Comparison of ENCODE assay signal across 8 cellular contexts in genomic region chr2:66576381-66577330, GRCh38.
A peak's percentile ranks its signal among the peaks of the same experiment; 100 is the strongest.
DNase-seq lines count a peak whose midpoint lies in the region; ATAC-seq and TF ChIP-seq lines count a peak whose summit lies in the region.

No MANE protein-coding gene starts in this region.

- H3K27me3 ChIP-seq in endocrine pancreas (ENCODE audit: control insufficient read depth, insufficient read depth, low read length) (peaks cover 2% of the 10 kb centered on the region), mucosa of stomach (ENCODE audit: control insufficient read depth, insufficient read depth, low read length) (peaks cover 20% of the 10 kb centered on the region)
- peaks cover 18% of the 10 kb centered on the region for H3K27me3 ChIP-seq in CD8-positive, alpha-beta T cell (ENCODE audit: insufficient read depth, low read length)

- H3K4me1 ChIP-seq in endocrine pancreas (ENCODE audit: control insufficient read depth, insufficient read depth, low read length), result peaks cover 7% of the 10 kb centered on the region
- peaks cover 33% of the 10 kb centered on the region for H3K4me1 ChIP-seq in mucosa of stomach (ENCODE audit: control insufficient read depth, insufficient read depth, low read length)
- H3K4me1 ChIP-seq in CD8-positive, alpha-beta T cell (ENCODE audit: insufficient read depth, low read length), result peaks cover 5% of the 10 kb centered on the region

- H3K36me3 Mint-ChIP-seq in activated CD8-positive, alpha-beta T cell treated with anti-CD3 and anti-CD28 coated beads, Interleukin-2, amount 10 ng/mL, durations not matched to agents 7 days and 5 days (ENCODE audit: low read depth), result no peaks in the 10 kb centered on the region
- no peaks in the 10 kb centered on the region for H3K36me3 Mint-ChIP-seq in CD8-positive, alpha-beta T cell

- no peaks in the 10 kb centered on the region for H3K9me3 Mint-ChIP-seq in activated CD8-positive, alpha-beta T cell treated with anti-CD3 and anti-CD28 coated beads, Interleukin-2, amount 10 ng/mL, durations not matched to agents 7 days and 5 days (ENCODE audit: insufficient read depth)
- peaks cover 3% of the 10 kb centered on the region for H3K9me3 Mint-ChIP-seq in CD8-positive, alpha-beta T cell

- peak overlapping the region; percentile 69 for H3K9ac ChIP-seq in endocrine pancreas (ENCODE audit: control insufficient read depth, insufficient read depth, low read length)
- peak overlapping the region; percentile 90 for H3K9ac ChIP-seq in mucosa of stomach (ENCODE audit: low read length)

- H3K27ac ChIP-seq in CD8-positive, alpha-beta T cell (ENCODE audit: low read depth, low read length), result no peak overlapping the region

- H3K4me3 ChIP-seq in endocrine pancreas (ENCODE audit: control insufficient read depth, insufficient read depth, low read length) (peak overlapping the region; percentile 62), mucosa of stomach (ENCODE audit: low read length) (peak overlapping the region; percentile 92)
- no peak overlapping the region for H3K4me3 ChIP-seq in CD8-positive, alpha-beta T cell (ENCODE audit: low read depth, low read length)

- H3K4me3 Mint-ChIP-seq in activated CD8-positive, alpha-beta T cell treated with anti-CD3 and anti-CD28 coated beads, Interleukin-2, amount 10 ng/mL, durations not matched to agents 7 days and 5 days, result no peak overlapping the region
- no peak overlapping the region for H3K4me3 Mint-ChIP-seq in CD8-positive, alpha-beta T cell

- H3K9me3 ChIP-seq in endocrine pancreas (ENCODE audit: control insufficient read depth, low read length), result no peaks in the 10 kb centered on the region
- H3K9me3 ChIP-seq in mucosa of stomach (ENCODE audit: control insufficient read depth, low read length), result no peaks in the 10 kb centered on the region
- H3K9me3 ChIP-seq in CD8-positive, alpha-beta T cell (ENCODE audit: low read length), result no peaks in the 10 kb centered on the region

- peak; percentile 38 for ATAC-seq in Right ventricle myocardium inferior
- no peak for ATAC-seq in activated CD8-positive, alpha-beta T cell treated with anti-CD3 and anti-CD28 coated beads, Interleukin-2, amount 10 ng/mL, durations not matched to agents 7 days and 5 days
- no peak for ATAC-seq in CD8-positive, alpha-beta T cell
- no peak for ATAC-seq in HG02870 (IDR thresholded peaks at IDR 0.05; ENCODE audit: unreplicated experiment)

- POLR2A ChIA-PET in activated CD8-positive, alpha-beta T cell treated with anti-CD3 and anti-CD28 coated beads, Interleukin-2, amount 10 ng/mL, durations not matched to agents 7 days and 5 days (lab: Charles Lee), result no interaction called here
- POLR2A ChIA-PET in CD8-positive, alpha-beta T cell (lab: Charles Lee), result no interaction called here

- no peak for TF ChIP-seq CTCF in CD8-positive, alpha-beta T cell (IDR thresholded peaks at IDR 0.05)

- intact Hi-C loops in Right ventricle myocardium inferior (cut with DNase I), result loop anchor here (5.0 to 10.0 kb wide), 4 partner anchors 852 to 1266 kb away; no protein-coding TSS in a partner anchor
- intact Hi-C loops in cardiac septum (cut with DNase I), result loop anchor here (2.0 to 5.0 kb wide), 4 partner anchors 79 to 1074 kb away; partner anchors contain the start of gene MEIS1
- intact Hi-C loops in CD8-positive, alpha-beta T cell (cut with DNase I, micrococcal nuclease), result no loop called here

- H3K27ac Mint-ChIP-seq in activated CD8-positive, alpha-beta T cell treated with anti-CD3 and anti-CD28 coated beads, Interleukin-2, amount 10 ng/mL, durations not matched to agents 7 days and 5 days, result no peak overlapping the region
- no peak overlapping the region for H3K27ac Mint-ChIP-seq in CD8-positive, alpha-beta T cell

- H3K36me3 ChIP-seq in endocrine pancreas (ENCODE audit: control insufficient read depth, insufficient read depth, low read length), result no peaks in the 10 kb centered on the region
- no peaks in the 10 kb centered on the region for H3K36me3 ChIP-seq in mucosa of stomach (ENCODE audit: control insufficient read depth, insufficient read depth, low read length)
- no peaks in the 10 kb centered on the region for H3K36me3 ChIP-seq in CD8-positive, alpha-beta T cell (ENCODE audit: insufficient read depth, low read length)

- peaks cover 4% of the 10 kb centered on the region for H3K4me1 Mint-ChIP-seq in activated CD8-positive, alpha-beta T cell treated with anti-CD3 and anti-CD28 coated beads, Interleukin-2, amount 10 ng/mL, durations not matched to agents 7 days and 5 days (ENCODE audit: low read depth)
- H3K4me1 Mint-ChIP-seq in CD8-positive, alpha-beta T cell (ENCODE audit: low read depth), result peaks cover 14% of the 10 kb centered on the region

- DNase-seq in Right ventricle myocardium inferior (ENCODE audit: missing footprints), result no peak
- no peak for DNase-seq in cardiac septum (ENCODE audit: low spot score)
- no peak for DNase-seq in activated CD8-positive, alpha-beta T cell treated with anti-CD3 and anti-CD28 coated beads, Interleukin-2, amount 10 ng/mL, durations not matched to agents 7 days and 5 days
- no peak for DNase-seq in CD8-positive, alpha-beta T cell
- DNase-seq in RPMI8226, result no peak

- CTCF ChIA-PET in activated CD8-positive, alpha-beta T cell treated with anti-CD3 and anti-CD28 coated beads, Interleukin-2, amount 10 ng/mL, durations not matched to agents 7 days and 5 days (lab: Charles Lee), result no interaction called here
- CTCF ChIA-PET in CD8-positive, alpha-beta T cell (lab: Charles Lee), result no interaction called here

- peaks cover 51% of the 10 kb centered on the region for H3K27me3 Mint-ChIP-seq in activated CD8-positive, alpha-beta T cell treated with anti-CD3 and anti-CD28 coated beads, Interleukin-2, amount 10 ng/mL, durations not matched to agents 7 days and 5 days (ENCODE audit: low read depth)
- peaks cover 56% of the 10 kb centered on the region for H3K27me3 Mint-ChIP-seq in CD8-positive, alpha-beta T cell (ENCODE audit: low read depth)

Comparison
In these comparisons a context has a peak if more than half of its experiments do, and no peak if none do; other contexts are left out.
1. intact Hi-C loops: an anchor here in Right ventricle myocardium inferior (5.0 to 10.0 kb wide) and cardiac septum (2.0 to 5.0 kb wide); none called in CD8-positive, alpha-beta T cell.